Comparison of ENCODE assay signal across 9 cellular contexts in genomic region chr14:64910847-64911495, GRCh38. TPM values are rescaled to one million over a fixed set of nuclear protein-coding genes. Genes with fewer than 3 reads are reported as not detected.
DNase-seq lines count a peak whose midpoint lies in the region; ATAC-seq and TF ChIP-seq lines count a peak whose summit lies in the region.
"Had no signal": no experiment of that assay in that cellular context is flagged by ENCODE, and none has a peak within 500 bp of the region (broad histone marks: within the 10 kb centered on the region; RNA-seq: fewer than 3 reads in every experiment).

No MANE protein-coding gene starts in this region.

- H3K4me1 ChIP-seq in endodermal cell (ENCODE audit: control insufficient read depth, insufficient read depth, low read length), result no peaks in the 10 kb centered on the region

- no peak overlapping the region for H3K27ac Mint-ChIP-seq in endodermal cell

- no peaks in the 10 kb centered on the region for H3K9me3 ChIP-seq in endodermal cell (ENCODE audit: control insufficient read depth, low read length)

- H3K9me3 Mint-ChIP-seq in endodermal cell, result no peaks in the 10 kb centered on the region

- TF ChIP-seq CTCF in endodermal cell (conservative IDR thresholded peaks at IDR 0.05), result peak; percentile 85

- no peak overlapping the region for H3K27ac ChIP-seq in endodermal cell (ENCODE audit: low read depth, low read length)

- H3K4me3 ChIP-seq in endodermal cell (ENCODE audit: low read length), result no peak overlapping the region

- peaks cover 8% of the 10 kb centered on the region for H3K4me1 Mint-ChIP-seq in endodermal cell

- no peak for ATAC-seq in HG03139 (IDR thresholded peaks at IDR 0.05; ENCODE audit: unreplicated experiment)

- no peaks in the 10 kb centered on the region for H3K27me3 Mint-ChIP-seq in endodermal cell (ENCODE audit: insufficient read depth)

- no peaks in the 10 kb centered on the region for H3K27me3 ChIP-seq in endodermal cell (ENCODE audit: control insufficient read depth, insufficient read depth, low read length, poor library complexity, severe bottlenecking)

- no peak overlapping the region for H3K4me3 Mint-ChIP-seq in endodermal cell

- H3K36me3 Mint-ChIP-seq in endodermal cell (ENCODE audit: low read depth), result peaks cover 3% of the 10 kb centered on the region

- 19 to 43% methylated on average over 1 to 3 of the region's 3 CpGs for WGBS in endodermal cell (ENCODE audit: insufficient coverage in 1 of 2, insufficient read length in 1 of 2), 2 experiments

- DNase-seq in NCI-H2196 (lab: John Stamatoyannopoulos, UW; ENCODE audit: unreplicated experiment), result peak; percentile 47
- no peak for DNase-seq in NCI-H2196 treated with DMSO at 0.1 percent for 48 hours (lab: John Stamatoyannopoulos, UW; ENCODE audit: unreplicated experiment)
- peak; percentile 32 for DNase-seq in NCI-H748 (lab: John Stamatoyannopoulos, UW; ENCODE audit: unreplicated experiment)
- peak; percentile 50 for DNase-seq in endodermal cell
- peak; percentile 50 for DNase-seq in superior temporal gyrus (ENCODE audit: extremely low spot score)
- no peak for DNase-seq in HuH-7 (ENCODE audit: low spot score)
- no peak for DNase-seq in stimulated activated CD8-positive, alpha-beta memory T cell treated with anti-CD3 and anti-CD28 coated beads, Interleukin-4, amount 100 ng/mL, for 48 hours

- H3K9ac ChIP-seq in endodermal cell (ENCODE audit: extremely low read depth, low read length, poor library complexity, severe bottlenecking), result no peak overlapping the region

- no peaks in the 10 kb centered on the region for H3K36me3 ChIP-seq in endodermal cell (ENCODE audit: control insufficient read depth, insufficient read depth, low read length)

RNA-seq across cellular contexts. Expression of gene CHURC1, which starts 3.3 kb away (rescaled TPM):
- total RNA-seq in endodermal cell, result 10 to 100 TPM; 56.7 to 63.2 TPM
- 48.4 TPM for polyA plus RNA-seq in endodermal cell (2013, experiment 1 of 2)
- 36.6 TPM for polyA plus RNA-seq in endodermal cell (2013, experiment 2 of 2)

RNA-seq across cellular contexts. Expression of gene SPTB, which starts 31.3 kb away (rescaled TPM):
- total RNA-seq in endodermal cell, result 1 to 10 TPM in 1 of 2 donors, under 1 TPM in 1; 0.77 to 1.4 TPM
- polyA plus RNA-seq in endodermal cell (2013, experiment 1 of 2), result 0.36 TPM
- 0.41 TPM for polyA plus RNA-seq in endodermal cell (2013, experiment 2 of 2)

RNA-seq across cellular contexts. Expression of gene GPX2, which starts 31.6 kb away (rescaled TPM):
- total RNA-seq in endodermal cell, result 1 to 10 TPM; 2.6 to 3.7 TPM
- polyA plus RNA-seq in endodermal cell (2013, experiment 1 of 2), result 0.78 TPM
- 1.3 TPM for polyA plus RNA-seq in endodermal cell (2013, experiment 2 of 2)
- total RNA-seq: pulmonary artery endothelial cell had no signal

Comparison
In these comparisons a context has a peak if more than half of its experiments do, and no peak if none do; other contexts are left out.
1. DNase-seq: peak in NCI-H2196 (single experiment), NCI-H748 (single experiment), endodermal cell (single experiment) and superior temporal gyrus (single experiment); none in NCI-H2196 treated with DMSO at 0.1 percent for 48 hours (single experiment), HuH-7 (single experiment) and stimulated activated CD8-positive, alpha-beta memory T cell treated with anti-CD3 and anti-CD28 coated beads, Interleukin-4, amount 100 ng/mL, for 48 hours (single experiment).